Comparison of ENCODE assay signal across 1 cellular context in the genomic region with DNA sequence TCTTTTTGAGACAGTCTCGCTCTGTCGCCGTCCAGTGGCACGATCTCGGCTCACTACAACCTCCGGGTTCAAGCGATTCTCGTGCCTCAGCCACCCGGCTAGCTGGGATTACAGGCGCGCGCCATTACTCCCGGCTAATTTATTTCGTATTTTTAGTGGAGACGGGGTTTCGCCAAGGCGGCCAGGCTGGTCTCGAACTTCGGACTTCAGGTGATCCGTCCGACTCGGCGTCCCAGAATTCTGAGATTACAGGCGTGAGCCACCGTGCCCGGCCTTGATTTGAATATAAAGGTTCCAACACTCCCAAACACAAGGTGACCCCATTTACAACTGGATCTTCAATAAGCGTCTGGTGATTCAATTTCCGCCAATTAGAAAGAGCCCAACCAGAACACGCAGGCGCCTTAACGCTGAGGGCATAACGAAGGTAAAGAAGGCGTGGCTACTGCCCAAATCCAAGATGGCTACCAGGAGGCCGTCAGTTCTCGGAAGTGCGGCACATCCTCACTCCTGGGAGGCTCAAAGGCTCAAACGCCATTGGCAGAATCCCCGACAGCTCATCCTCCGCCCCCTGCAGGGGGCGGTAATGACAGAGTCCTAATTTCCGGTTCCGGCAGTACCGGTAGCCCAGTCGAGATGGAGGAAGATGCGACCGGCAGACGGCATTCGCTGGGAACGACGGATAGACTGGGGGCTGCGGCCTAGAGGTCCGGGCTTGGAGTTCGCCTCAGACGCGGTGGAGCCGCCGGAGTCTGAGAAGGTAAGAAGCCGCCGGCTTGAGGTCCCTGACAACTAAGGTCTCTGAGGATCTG.
TF ChIP-seq lines count a peak whose summit lies in the region.

A gene with protein sequence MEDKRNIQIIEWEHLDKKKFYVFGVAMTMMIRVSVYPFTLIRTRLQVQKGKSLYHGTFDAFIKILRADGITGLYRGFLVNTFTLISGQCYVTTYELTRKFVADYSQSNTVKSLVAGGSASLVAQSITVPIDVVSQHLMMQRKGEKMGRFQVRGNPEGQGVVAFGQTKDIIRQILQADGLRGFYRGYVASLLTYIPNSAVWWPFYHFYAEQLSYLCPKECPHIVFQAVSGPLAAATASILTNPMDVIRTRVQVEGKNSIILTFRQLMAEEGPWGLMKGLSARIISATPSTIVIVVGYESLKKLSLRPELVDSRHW (plus strand): TSS at position 617 of the 812 bp plus-strand sequence. CDS start 5,744 bp downstream, outside the sequence.

TF ChIP-seq in K562, 482 proteins besides CTCF, POLR2A, EP300 and RAD21 (continued from another document and continues in another):
- TF ChIP-seq, protein P1, sequence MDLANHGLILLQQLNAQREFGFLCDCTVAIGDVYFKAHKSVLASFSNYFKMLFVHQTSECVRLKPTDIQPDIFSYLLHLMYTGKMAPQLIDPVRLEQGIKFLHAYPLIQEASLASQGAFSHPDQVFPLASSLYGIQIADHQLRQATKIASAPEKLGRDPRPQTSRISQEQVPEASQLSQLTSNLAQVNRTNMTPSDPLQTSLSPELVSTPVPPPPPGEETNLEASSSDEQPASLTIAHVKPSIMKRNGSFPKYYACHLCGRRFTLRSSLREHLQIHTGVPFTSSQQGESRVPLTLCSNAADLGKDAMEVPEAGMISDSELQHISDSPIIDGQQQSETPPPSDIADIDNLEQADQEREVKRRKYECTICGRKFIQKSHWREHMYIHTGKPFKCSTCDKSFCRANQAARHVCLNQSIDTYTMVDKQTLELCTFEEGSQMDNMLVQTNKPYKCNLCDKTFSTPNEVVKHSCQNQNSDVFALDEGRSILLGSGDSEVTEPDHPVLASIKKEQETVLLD (IDR thresholded peaks at IDR 0.05), result no peak
- TF ChIP-seq, protein P2, sequence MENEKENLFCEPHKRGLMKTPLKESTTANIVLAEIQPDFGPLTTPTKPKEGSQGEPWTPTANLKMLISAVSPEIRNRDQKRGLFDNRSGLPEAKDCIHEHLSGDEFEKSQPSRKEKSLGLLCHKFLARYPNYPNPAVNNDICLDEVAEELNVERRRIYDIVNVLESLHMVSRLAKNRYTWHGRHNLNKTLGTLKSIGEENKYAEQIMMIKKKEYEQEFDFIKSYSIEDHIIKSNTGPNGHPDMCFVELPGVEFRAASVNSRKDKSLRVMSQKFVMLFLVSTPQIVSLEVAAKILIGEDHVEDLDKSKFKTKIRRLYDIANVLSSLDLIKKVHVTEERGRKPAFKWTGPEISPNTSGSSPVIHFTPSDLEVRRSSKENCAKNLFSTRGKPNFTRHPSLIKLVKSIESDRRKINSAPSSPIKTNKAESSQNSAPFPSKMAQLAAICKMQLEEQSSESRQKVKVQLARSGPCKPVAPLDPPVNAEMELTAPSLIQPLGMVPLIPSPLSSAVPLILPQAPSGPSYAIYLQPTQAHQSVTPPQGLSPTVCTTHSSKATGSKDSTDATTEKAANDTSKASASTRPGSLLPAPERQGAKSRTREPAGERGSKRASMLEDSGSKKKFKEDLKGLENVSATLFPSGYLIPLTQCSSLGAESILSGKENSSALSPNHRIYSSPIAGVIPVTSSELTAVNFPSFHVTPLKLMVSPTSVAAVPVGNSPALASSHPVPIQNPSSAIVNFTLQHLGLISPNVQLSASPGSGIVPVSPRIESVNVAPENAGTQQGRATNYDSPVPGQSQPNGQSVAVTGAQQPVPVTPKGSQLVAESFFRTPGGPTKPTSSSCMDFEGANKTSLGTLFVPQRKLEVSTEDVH (IDR thresholded peaks at IDR 0.05; ENCODE audit: low read depth, partially characterized antibody), result peak; percentile 84
- TF ChIP-seq NFIC (IDR thresholded peaks at IDR 0.05) (no peak), PCBP2 (IDR thresholded peaks at IDR 0.05; ENCODE audit: low read depth, low read length, poor library complexity, severe bottlenecking) (no peak), ZFX (CRISPR knock-in tag; IDR thresholded peaks at IDR 0.05) (peak; percentile 75), ETS2 (tag; IDR thresholded peaks at IDR 0.05; ENCODE audit: borderline replicate concordance, poor library complexity, severe bottlenecking) (no peak), TBL1XR1 (IDR thresholded peaks at IDR 0.05; ENCODE audit: low read length in 2 of 2) (peak in 1 of 2 experiments; percentile 29; a peak in 2 of 4 replicates), BCOR (IDR thresholded peaks at IDR 0.05) (peak; percentile 49; the same call in 1 of the 2 replicates), HDAC2 (IDR thresholded peaks at IDR 0.05) (no peak), RCOR1 (IDR thresholded peaks at IDR 0.05; ENCODE audit: borderline replicate concordance in 1 of 2, low read depth in 2 of 2, low read length in 2 of 2) (peak in 1 of 2 experiments; percentile 72; a peak in 2 of 4 replicates), TCF7 (IDR thresholded peaks at IDR 0.05; ENCODE audit: borderline replicate concordance) (no peak), ZFP30 (CRISPR knock-in tag; IDR thresholded peaks at IDR 0.05; ENCODE audit: borderline replicate concordance) (no peak), SAFB (IDR thresholded peaks at IDR 0.05; ENCODE audit: borderline replicate concordance, low read depth, low read length) (no peak), ZKSCAN8 (CRISPR knock-in tag; IDR thresholded peaks at IDR 0.05) (no peak), MYC (IDR thresholded peaks at IDR 0.05; ENCODE audit: low read depth, low read length) (peak; percentile 62), MYC (CRISPR knock-in tag; IDR thresholded peaks at IDR 0.05; ENCODE audit: borderline replicate concordance, low read depth) (no peak), ZNF239 (CRISPR knock-in tag; IDR thresholded peaks at IDR 0.05) (no peak), ZNF384 (IDR thresholded peaks at IDR 0.05; ENCODE audit: low read depth, low read length) (peak; percentile 19; the same call in 1 of the 2 replicates), SAP30 (IDR thresholded peaks at IDR 0.05; ENCODE audit: borderline replicate concordance, insufficient read depth, low read depth, low read length, poor library complexity, severe bottlenecking) (peak; percentile 74), RBM25 (IDR thresholded peaks at IDR 0.05; ENCODE audit: low read depth, low read length, severe bottlenecking) (no peak), TCFL5 (CRISPR knock-in tag; conservative IDR thresholded peaks at IDR 0.05) (no peak), HDAC6 (IDR thresholded peaks at IDR 0.05; ENCODE audit: low read depth, low read length) (no peak), ZNF586 (CRISPR knock-in tag; conservative IDR thresholded peaks at IDR 0.05) (no peak), PHF8 (IDR thresholded peaks at IDR 0.05; ENCODE audit: borderline replicate concordance, low read length) (peak; percentile 86; the same call in 1 of the 2 replicates), TAF7 (tag; IDR thresholded peaks at IDR 0.05) (peak; percentile 75), RUNX1 (IDR thresholded peaks at IDR 0.05; ENCODE audit: low read depth) (no peak), SMAD3 (CRISPR knock-in tag; conservative IDR thresholded peaks at IDR 0.05) (no peak), GTF2F1 (IDR thresholded peaks at IDR 0.05; ENCODE audit: low read depth, low read length) (no peak), MTF1 (CRISPR knock-in tag; IDR thresholded peaks at IDR 0.05; ENCODE audit: borderline replicate concordance) (no peak)
- TF ChIP-seq, protein P3, sequence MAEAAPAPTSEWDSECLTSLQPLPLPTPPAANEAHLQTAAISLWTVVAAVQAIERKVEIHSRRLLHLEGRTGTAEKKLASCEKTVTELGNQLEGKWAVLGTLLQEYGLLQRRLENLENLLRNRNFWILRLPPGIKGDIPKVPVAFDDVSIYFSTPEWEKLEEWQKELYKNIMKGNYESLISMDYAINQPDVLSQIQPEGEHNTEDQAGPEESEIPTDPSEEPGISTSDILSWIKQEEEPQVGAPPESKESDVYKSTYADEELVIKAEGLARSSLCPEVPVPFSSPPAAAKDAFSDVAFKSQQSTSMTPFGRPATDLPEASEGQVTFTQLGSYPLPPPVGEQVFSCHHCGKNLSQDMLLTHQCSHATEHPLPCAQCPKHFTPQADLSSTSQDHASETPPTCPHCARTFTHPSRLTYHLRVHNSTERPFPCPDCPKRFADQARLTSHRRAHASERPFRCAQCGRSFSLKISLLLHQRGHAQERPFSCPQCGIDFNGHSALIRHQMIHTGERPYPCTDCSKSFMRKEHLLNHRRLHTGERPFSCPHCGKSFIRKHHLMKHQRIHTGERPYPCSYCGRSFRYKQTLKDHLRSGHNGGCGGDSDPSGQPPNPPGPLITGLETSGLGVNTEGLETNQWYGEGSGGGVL (CRISPR knock-in tag; IDR thresholded peaks at IDR 0.05), result no peak
- TF ChIP-seq, protein P4, sequence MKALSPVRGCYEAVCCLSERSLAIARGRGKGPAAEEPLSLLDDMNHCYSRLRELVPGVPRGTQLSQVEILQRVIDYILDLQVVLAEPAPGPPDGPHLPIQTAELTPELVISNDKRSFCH (CRISPR knock-in tag; IDR thresholded peaks at IDR 0.05), result no peak
- TF ChIP-seq, protein P4 (tag; IDR thresholded peaks at IDR 0.05), result no peak
- TF ChIP-seq, protein P5, sequence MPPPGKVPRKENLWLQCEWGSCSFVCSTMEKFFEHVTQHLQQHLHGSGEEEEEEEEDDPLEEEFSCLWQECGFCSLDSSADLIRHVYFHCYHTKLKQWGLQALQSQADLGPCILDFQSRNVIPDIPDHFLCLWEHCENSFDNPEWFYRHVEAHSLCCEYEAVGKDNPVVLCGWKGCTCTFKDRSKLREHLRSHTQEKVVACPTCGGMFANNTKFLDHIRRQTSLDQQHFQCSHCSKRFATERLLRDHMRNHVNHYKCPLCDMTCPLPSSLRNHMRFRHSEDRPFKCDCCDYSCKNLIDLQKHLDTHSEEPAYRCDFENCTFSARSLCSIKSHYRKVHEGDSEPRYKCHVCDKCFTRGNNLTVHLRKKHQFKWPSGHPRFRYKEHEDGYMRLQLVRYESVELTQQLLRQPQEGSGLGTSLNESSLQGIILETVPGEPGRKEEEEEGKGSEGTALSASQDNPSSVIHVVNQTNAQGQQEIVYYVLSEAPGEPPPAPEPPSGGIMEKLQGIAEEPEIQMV (tag; conservative IDR thresholded peaks at IDR 0.05; ENCODE audit: low read depth), result no peak
- TF ChIP-seq, protein P6, sequence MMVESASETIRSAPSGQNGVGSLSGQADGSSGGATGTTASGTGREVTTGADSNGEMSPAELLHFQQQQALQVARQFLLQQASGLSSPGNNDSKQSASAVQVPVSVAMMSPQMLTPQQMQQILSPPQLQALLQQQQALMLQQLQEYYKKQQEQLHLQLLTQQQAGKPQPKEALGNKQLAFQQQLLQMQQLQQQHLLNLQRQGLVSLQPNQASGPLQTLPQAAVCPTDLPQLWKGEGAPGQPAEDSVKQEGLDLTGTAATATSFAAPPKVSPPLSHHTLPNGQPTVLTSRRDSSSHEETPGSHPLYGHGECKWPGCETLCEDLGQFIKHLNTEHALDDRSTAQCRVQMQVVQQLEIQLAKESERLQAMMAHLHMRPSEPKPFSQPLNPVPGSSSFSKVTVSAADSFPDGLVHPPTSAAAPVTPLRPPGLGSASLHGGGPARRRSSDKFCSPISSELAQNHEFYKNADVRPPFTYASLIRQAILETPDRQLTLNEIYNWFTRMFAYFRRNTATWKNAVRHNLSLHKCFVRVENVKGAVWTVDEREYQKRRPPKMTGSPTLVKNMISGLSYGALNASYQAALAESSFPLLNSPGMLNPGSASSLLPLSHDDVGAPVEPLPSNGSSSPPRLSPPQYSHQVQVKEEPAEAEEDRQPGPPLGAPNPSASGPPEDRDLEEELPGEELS (CRISPR knock-in tag; IDR thresholded peaks at IDR 0.05; ENCODE audit: borderline replicate concordance), result 0 out of 2 replicates have a peak, but pooled peaks have one; percentile 17
- TF ChIP-seq, protein P7, sequence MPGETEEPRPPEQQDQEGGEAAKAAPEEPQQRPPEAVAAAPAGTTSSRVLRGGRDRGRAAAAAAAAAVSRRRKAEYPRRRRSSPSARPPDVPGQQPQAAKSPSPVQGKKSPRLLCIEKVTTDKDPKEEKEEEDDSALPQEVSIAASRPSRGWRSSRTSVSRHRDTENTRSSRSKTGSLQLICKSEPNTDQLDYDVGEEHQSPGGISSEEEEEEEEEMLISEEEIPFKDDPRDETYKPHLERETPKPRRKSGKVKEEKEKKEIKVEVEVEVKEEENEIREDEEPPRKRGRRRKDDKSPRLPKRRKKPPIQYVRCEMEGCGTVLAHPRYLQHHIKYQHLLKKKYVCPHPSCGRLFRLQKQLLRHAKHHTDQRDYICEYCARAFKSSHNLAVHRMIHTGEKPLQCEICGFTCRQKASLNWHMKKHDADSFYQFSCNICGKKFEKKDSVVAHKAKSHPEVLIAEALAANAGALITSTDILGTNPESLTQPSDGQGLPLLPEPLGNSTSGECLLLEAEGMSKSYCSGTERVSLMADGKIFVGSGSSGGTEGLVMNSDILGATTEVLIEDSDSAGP (CRISPR knock-in tag; IDR thresholded peaks at IDR 0.05), result no peak
- TF ChIP-seq, protein P8, sequence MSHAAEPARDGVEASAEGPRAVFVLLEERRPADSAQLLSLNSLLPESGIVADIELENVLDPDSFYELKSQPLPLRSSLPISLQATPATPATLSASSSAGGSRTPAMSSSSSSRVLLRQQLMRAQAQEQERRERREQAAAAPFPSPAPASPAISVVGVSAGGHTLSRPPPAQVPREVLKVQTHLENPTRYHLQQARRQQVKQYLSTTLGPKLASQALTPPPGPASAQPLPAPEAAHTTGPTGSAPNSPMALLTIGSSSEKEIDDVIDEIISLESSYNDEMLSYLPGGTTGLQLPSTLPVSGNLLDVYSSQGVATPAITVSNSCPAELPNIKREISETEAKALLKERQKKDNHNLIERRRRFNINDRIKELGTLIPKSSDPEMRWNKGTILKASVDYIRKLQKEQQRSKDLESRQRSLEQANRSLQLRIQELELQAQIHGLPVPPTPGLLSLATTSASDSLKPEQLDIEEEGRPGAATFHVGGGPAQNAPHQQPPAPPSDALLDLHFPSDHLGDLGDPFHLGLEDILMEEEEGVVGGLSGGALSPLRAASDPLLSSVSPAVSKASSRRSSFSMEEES (CRISPR knock-in tag; IDR thresholded peaks at IDR 0.05), result no peak; the same call in 1 of the 2 replicates
